In the genomic region with DNA sequence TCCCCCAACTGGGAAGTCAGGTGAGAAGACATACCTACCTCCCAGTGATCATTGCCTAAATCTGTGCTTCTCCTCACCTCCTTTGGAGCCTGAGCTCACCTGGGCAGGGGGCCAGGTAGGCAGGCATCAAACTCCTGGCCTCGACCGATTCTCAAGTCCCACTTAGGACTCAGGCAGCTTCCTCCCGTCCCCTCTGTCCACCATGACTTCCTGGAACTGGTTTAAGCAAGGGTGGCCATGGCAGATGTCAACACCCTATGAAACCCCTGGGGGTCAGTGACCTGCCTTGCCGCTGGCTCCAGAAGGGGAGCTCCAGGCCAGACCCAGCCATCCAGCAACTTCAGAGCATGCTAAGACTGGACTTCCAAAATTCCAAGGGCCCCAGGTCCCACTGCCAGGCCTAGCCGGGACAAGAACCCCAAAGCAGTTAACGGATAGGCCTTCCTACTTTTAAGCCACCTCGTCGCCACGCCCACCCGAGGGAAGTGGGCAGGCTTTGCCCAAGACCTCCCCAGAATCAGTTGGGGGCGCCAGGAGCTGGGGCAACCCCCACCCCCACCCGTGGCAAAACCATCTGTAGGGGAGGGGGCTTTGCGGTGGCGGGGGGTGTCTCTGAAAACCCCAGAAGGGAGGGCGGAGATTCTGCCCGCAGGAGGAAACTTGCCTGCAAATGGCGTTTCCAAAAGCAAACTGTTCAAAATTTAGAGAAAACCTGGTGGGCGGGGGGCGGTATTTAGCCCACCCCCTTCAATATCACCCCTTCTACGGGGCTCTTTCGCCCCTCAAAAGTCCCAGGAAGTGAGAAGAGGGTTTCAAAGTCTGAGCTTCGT, we compare ENCODE assay signal across 8 cellular contexts. TPM values are rescaled to one million over a fixed set of nuclear protein-coding genes. Genes with fewer than 3 reads are reported as not detected.
A peak's percentile ranks its signal among the peaks of the same experiment; 100 is the strongest.
DNase-seq lines count a peak whose midpoint lies in the region; FAIRE-seq and TF ChIP-seq lines count a peak whose summit lies in the region.

No MANE protein-coding gene starts in this region.

- TF ChIP-seq CTCF in C4-2B (conservative IDR thresholded peaks at IDR 0.05), result no peak
- no peak for TF ChIP-seq CTCF in endothelial cell of umbilical vein (IDR thresholded peaks at IDR 0.05; ENCODE audit: extremely low read depth in 1 of 2, insufficient read depth in 1 of 2, low read depth in 1 of 2, low read length in 2 of 2)

- no peaks in the 10 kb centered on the region for H4K20me1 ChIP-seq in endothelial cell of umbilical vein (replicated peaks; ENCODE audit: control insufficient read depth, extremely low read depth, insufficient read depth, low read length)

- dilution Hi-C loops in endothelial cell of umbilical vein (cut with MboI; ENCODE audit: extremely low pct_ligation_motif_present, low sequenced_read_pairs), result no loop called here

- H3K9me3 ChIP-seq in endothelial cell of umbilical vein (replicated peaks; ENCODE audit: control insufficient read depth, insufficient read depth, low read length) (no peaks in the 10 kb centered on the region), mucosa of stomach (ENCODE audit: control insufficient read depth, low read length) (no peaks in the 10 kb centered on the region)

- DNase-seq in Kasumi-1 (lab: John Stamatoyannopoulos, UW), result peak; percentile 34 to 59
- DNase-seq in activated CD8-positive, alpha-beta memory T cell treated with anti-CD3 and anti-CD28 coated beads for 24 hours, result peak; percentile 78
- DNase-seq in endothelial cell of umbilical vein (ENCODE audit: low read depth, low spot score), result peak; percentile 55
- no peak for DNase-seq in NCI-H1417 (lab: John Stamatoyannopoulos, UW)
- no peak for DNase-seq in frontal cortex (ENCODE audit: low spot score in 2 of 2)

- H3K27ac ChIP-seq in C4-2B (peak overlapping the region; percentile 77), endothelial cell of umbilical vein (ENCODE audit: insufficient read depth, low read depth, low read length) (peak overlapping the region; percentile 31), temporal lobe (ENCODE audit: low read depth, low read length) (peak overlapping the region; percentile 78)

- H3K4me1 ChIP-seq in endothelial cell of umbilical vein (ENCODE audit: control insufficient read depth, extremely low read depth, insufficient read depth, low read length), result peaks cover 6% of the 10 kb centered on the region
- H3K4me1 ChIP-seq in mucosa of stomach (ENCODE audit: control insufficient read depth, insufficient read depth, low read length), result peaks cover 7% of the 10 kb centered on the region

- peak overlapping the region; percentile 70 to 95 (median 92) for H3K4me3 ChIP-seq in endothelial cell of umbilical vein (replicated peaks in 1 of 3; ENCODE audit: insufficient read depth in 1 of 3, low read depth in 1 of 3, low read length in 3 of 3)
- peak overlapping the region; percentile 45 for H3K4me3 ChIP-seq in mucosa of stomach (ENCODE audit: low read length)

- no peaks in the 10 kb centered on the region for H3K9me1 ChIP-seq in endothelial cell of umbilical vein (replicated peaks; ENCODE audit: control insufficient read depth, extremely low read depth, insufficient read depth, low read length)

- H3K27me3 ChIP-seq in endothelial cell of umbilical vein (ENCODE audit: control insufficient read depth in 2 of 2, insufficient read depth in 2 of 2, low read length in 2 of 2), result no peaks in the 10 kb centered on the region
- H3K27me3 ChIP-seq in mucosa of stomach (ENCODE audit: control insufficient read depth, insufficient read depth, low read length), result no peaks in the 10 kb centered on the region

- peaks cover 35% of the 10 kb centered on the region for H3K79me2 ChIP-seq in endothelial cell of umbilical vein (ENCODE audit: control insufficient read depth, insufficient read depth, low read length)

- H3K9ac ChIP-seq in endothelial cell of umbilical vein (replicated peaks; ENCODE audit: extremely low read depth, insufficient read depth, low read length) (peak overlapping the region; percentile 70), mucosa of stomach (ENCODE audit: low read length) (peak overlapping the region; percentile 94)

- no peak for TF ChIP-seq POLR2A in endothelial cell of umbilical vein (IDR thresholded peaks at IDR 0.05; ENCODE audit: low read depth, low read length)

- no peak for FAIRE-seq in endothelial cell of umbilical vein (lab: Jason Lieb, UNC)
- FAIRE-seq in frontal cortex (lab: Jason Lieb, UNC), result no peak

- peaks cover 0 to 2% of the 10 kb centered on the region in 2 experiments for H3K36me3 ChIP-seq in endothelial cell of umbilical vein (ENCODE audit: control insufficient read depth in 2 of 2, extremely low read depth in 1 of 2, insufficient read depth in 2 of 2, low read length in 2 of 2)
- no peaks in the 10 kb centered on the region for H3K36me3 ChIP-seq in mucosa of stomach (ENCODE audit: control insufficient read depth, insufficient read depth, low read length)

- peak overlapping the region; percentile 61 for H3K4me2 ChIP-seq in endothelial cell of umbilical vein (ENCODE audit: insufficient read depth, low read length)

- CTCF ChIA-PET in endothelial cell of umbilical vein (lab: Charles Lee), result interaction anchor here (0.6 to 11.1 kb wide), 14 partner anchors 9 to 670 kb away, joined by 3 to 176 read pairs (median 4); a partner anchor contains a TSS

- POLR2A ChIA-PET in endothelial cell of umbilical vein (lab: Charles Lee), result interaction anchor here (0.9 to 1.3 kb wide), 3 partner anchors 46 to 102 kb away, joined by 3 to 8 read pairs (median 3); a partner anchor contains a TSS

- BruUV-seq in endothelial cell of umbilical vein (replicated peaks; lab: Mats Ljungman, UMichigan), result TSS peak; percentile 37

- intact Hi-C loops in endothelial cell of umbilical vein (cut with micrococcal nuclease), result loop anchor here (1.0 to 5.0 kb wide), 3 partner anchors 43 to 145 kb away; a partner anchor contains a TSS

- H2AFZ ChIP-seq in endothelial cell of umbilical vein (ENCODE audit: low read depth, low read length), result peak overlapping the region; percentile 53

TF ChIP-seq in endothelial cell of umbilical vein, 7 proteins besides CTCF, POLR2A, EP300 and RAD21:
- TF ChIP-seq FOS (IDR thresholded peaks at IDR 0.05; ENCODE audit: borderline replicate concordance, insufficient read depth, low read length) (no peak), POLR2AphosphoS5 (IDR thresholded peaks at IDR 0.05; ENCODE audit: insufficient read depth, low read depth, low read length) (no peak), MYC (IDR thresholded peaks at IDR 0.05; ENCODE audit: low read depth, low read length) (no peak), JUN (IDR thresholded peaks at IDR 0.05; ENCODE audit: borderline replicate concordance, insufficient read depth, insufficient read length, low read depth) (no peak), EZH2 (IDR thresholded peaks at IDR 0.05; ENCODE audit: borderline replicate concordance, low read depth, low read length, severe bottlenecking) (no peak), GATA2 (IDR thresholded peaks at IDR 0.05; ENCODE audit: insufficient read depth, insufficient read length, low read depth, low read length) (no peak)
- TF ChIP-seq, protein P1, sequence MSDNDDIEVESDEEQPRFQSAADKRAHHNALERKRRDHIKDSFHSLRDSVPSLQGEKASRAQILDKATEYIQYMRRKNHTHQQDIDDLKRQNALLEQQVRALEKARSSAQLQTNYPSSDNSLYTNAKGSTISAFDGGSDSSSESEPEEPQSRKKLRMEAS (IDR thresholded peaks at IDR 0.05; ENCODE audit: insufficient read depth, insufficient read length), result no peak

RNA-seq across cellular contexts. Expression of a gene that starts 0.7 kb away (rescaled TPM):
- total RNA-seq in endothelial cell of umbilical vein (76.8 and 77.9 TPM in 2 replicates), temporal lobe (7.9 TPM), frontal cortex (6.9 TPM)
- 88.9 and 90.0 TPM in 2 replicates for polyA plus RNA-seq in endothelial cell of umbilical vein
- polyA plus RNA-seq in endothelial cell of umbilical vein (2011; cell fraction: cytosol; rRNA removed), result 57.6 and 69.6 TPM in 2 replicates
- 21.7 and 23.4 TPM in 2 replicates for polyA plus RNA-seq in endothelial cell of umbilical vein (2011; cell fraction: nucleus; rRNA removed)
- 72.7 and 91.1 TPM in 2 replicates for polyA plus RNA-seq in endothelial cell of umbilical vein (2012)
- 46.3 and 69.7 TPM in 2 replicates for polyA minus RNA-seq in endothelial cell of umbilical vein
- polyA minus RNA-seq in endothelial cell of umbilical vein (2011; cell fraction: cytosol; rRNA and poly(A)+ RNA removed), result 93.0 TPM
- 17.7 and 24.2 TPM in 2 replicates for polyA minus RNA-seq in endothelial cell of umbilical vein (2011; cell fraction: nucleus; rRNA and poly(A)+ RNA removed)

RNA-seq across cellular contexts. Expression of a gene that starts 35.3 kb away (rescaled TPM):
- total RNA-seq in endothelial cell of umbilical vein (17.6 and 19.0 TPM in 2 replicates), temporal lobe (1.5 TPM), frontal cortex (1.2 TPM)
- polyA plus RNA-seq in endothelial cell of umbilical vein, result 4.3 and 4.8 TPM in 2 replicates
- polyA plus RNA-seq in endothelial cell of umbilical vein (2011; cell fraction: cytosol; rRNA removed), result 3.3 and 3.9 TPM in 2 replicates
- polyA plus RNA-seq in endothelial cell of umbilical vein (2011; cell fraction: nucleus; rRNA removed), result 2.2 and 2.8 TPM in 2 replicates
- 12.3 and 18.6 TPM in 2 replicates for polyA plus RNA-seq in endothelial cell of umbilical vein (2012)
- 2.4 and 2.5 TPM in 2 replicates for polyA minus RNA-seq in endothelial cell of umbilical vein
- 6.2 TPM for polyA minus RNA-seq in endothelial cell of umbilical vein (2011; cell fraction: cytosol; rRNA and poly(A)+ RNA removed)
- 1.3 and 2.3 TPM in 2 replicates for polyA minus RNA-seq in endothelial cell of umbilical vein (2011; cell fraction: nucleus; rRNA and poly(A)+ RNA removed)

RNA-seq across cellular contexts. Expression of a gene that starts 35.9 kb away (rescaled TPM):
- not detected in 2 replicates for total RNA-seq in endothelial cell of umbilical vein
- polyA plus RNA-seq in endothelial cell of umbilical vein, result 0.04 and 0.18 TPM in 2 replicates
- 0.04 and 0.06 TPM in 2 replicates for polyA plus RNA-seq in endothelial cell of umbilical vein (2011; cell fraction: cytosol; rRNA removed)
- 0.12 and 0.27 TPM in 2 replicates for polyA plus RNA-seq in endothelial cell of umbilical vein (2011; cell fraction: nucleus; rRNA removed)
- not detected in 2 replicates for polyA plus RNA-seq in endothelial cell of umbilical vein (2012)
- polyA minus RNA-seq in endothelial cell of umbilical vein, result 1.1 TPM in 1 of 2 replicates, not detected in the other
- not detected for polyA minus RNA-seq in endothelial cell of umbilical vein (2011; cell fraction: cytosol; rRNA and poly(A)+ RNA removed)
- 0.58 and 0.87 TPM in 2 replicates for polyA minus RNA-seq in endothelial cell of umbilical vein (2011; cell fraction: nucleus; rRNA and poly(A)+ RNA removed)
- total RNA-seq in temporal lobe, result not detected
- total RNA-seq in frontal cortex, result not detected

RNA-seq across cellular contexts. Expression of a gene that starts 42.5 kb away (rescaled TPM):
- total RNA-seq in endothelial cell of umbilical vein (70.8 and 76.8 TPM in 2 replicates), temporal lobe (4.7 TPM), frontal cortex (6.9 TPM)
- 9.1 and 13.3 TPM in 2 replicates for polyA plus RNA-seq in endothelial cell of umbilical vein
- 16.4 and 17.9 TPM in 2 replicates for polyA plus RNA-seq in endothelial cell of umbilical vein (2011; cell fraction: cytosol; rRNA removed)
- polyA plus RNA-seq in endothelial cell of umbilical vein (2011; cell fraction: nucleus; rRNA removed), result 27.6 and 33.4 TPM in 2 replicates
- 25.6 and 35.2 TPM in 2 replicates for polyA plus RNA-seq in endothelial cell of umbilical vein (2012)
- polyA minus RNA-seq in endothelial cell of umbilical vein, result 18.5 and 22.7 TPM in 2 replicates
- polyA minus RNA-seq in endothelial cell of umbilical vein (2011; cell fraction: cytosol; rRNA and poly(A)+ RNA removed), result 27.3 TPM
- polyA minus RNA-seq in endothelial cell of umbilical vein (2011; cell fraction: nucleus; rRNA and poly(A)+ RNA removed), result 17.8 and 24.1 TPM in 2 replicates

Comparison
In these comparisons a context has a peak if more than half of its experiments do, and no peak if none do; other contexts are left out.
1. DNase-seq: peak in Kasumi-1 (2 of 2), activated CD8-positive, alpha-beta memory T cell treated with anti-CD3 and anti-CD28 coated beads for 24 hours (single experiment) and endothelial cell of umbilical vein (single experiment); none in NCI-H1417 (0 of 3) and frontal cortex (0 of 2).
2. Peak in every context shown above with its lines, with median percentiles within 50 percentile points of each other: H3K27ac ChIP-seq.